1 cellular context compared by ENCODE assay signal in the genomic region with DNA sequence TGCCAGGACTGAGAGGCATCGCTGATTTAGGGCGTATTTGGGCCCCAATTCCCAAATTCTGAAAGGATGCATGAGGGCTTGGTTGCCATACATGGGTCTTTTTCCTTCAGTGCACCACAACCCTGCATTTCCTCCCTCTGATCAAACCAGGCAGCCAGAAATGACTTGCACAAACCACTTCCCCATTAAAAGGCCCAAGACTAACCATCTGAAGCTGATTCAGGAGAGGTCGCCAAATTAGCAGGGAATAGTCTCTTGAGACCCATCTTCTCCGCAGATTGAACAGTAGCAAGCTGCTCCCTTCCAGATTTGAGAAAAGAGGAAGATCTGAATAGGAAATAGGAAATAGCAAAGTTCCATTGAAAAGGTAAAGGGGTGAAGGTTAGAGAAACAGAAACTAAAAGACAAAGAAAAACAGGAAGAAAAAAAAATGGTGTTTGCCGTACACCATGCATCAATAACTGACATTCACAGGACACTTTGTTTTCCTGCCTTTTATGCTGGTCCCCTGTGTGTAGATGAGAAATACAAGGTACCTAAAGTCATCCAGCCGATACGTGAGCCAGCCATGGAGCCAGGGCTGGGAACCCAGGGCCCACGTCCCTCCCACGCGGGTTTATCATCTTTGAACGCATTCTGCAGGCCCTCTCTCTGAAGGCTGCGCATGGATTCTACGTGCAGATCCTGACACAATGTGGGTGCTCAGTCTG.
A peak's percentile ranks its signal among the peaks of the same experiment; 100 is the strongest.
TF ChIP-seq lines count a peak whose summit lies in the region.

No MANE protein-coding gene starts in this region.

TF ChIP-seq in GM12878, 131 proteins besides CTCF, POLR2A, EP300 and RAD21 (continued from another document):
- TF ChIP-seq, protein P1, sequence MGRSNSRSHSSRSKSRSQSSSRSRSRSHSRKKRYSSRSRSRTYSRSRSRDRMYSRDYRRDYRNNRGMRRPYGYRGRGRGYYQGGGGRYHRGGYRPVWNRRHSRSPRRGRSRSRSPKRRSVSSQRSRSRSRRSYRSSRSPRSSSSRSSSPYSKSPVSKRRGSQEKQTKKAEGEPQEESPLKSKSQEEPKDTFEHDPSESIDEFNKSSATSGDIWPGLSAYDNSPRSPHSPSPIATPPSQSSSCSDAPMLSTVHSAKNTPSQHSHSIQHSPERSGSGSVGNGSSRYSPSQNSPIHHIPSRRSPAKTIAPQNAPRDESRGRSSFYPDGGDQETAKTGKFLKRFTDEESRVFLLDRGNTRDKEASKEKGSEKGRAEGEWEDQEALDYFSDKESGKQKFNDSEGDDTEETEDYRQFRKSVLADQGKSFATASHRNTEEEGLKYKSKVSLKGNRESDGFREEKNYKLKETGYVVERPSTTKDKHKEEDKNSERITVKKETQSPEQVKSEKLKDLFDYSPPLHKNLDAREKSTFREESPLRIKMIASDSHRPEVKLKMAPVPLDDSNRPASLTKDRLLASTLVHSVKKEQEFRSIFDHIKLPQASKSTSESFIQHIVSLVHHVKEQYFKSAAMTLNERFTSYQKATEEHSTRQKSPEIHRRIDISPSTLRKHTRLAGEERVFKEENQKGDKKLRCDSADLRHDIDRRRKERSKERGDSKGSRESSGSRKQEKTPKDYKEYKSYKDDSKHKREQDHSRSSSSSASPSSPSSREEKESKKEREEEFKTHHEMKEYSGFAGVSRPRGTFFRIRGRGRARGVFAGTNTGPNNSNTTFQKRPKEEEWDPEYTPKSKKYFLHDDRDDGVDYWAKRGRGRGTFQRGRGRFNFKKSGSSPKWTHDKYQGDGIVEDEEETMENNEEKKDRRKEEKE (IDR thresholded peaks at IDR 0.05): no peak
- TF ChIP-seq NFIC (IDR thresholded peaks at IDR 0.05; ENCODE audit: low read depth, low read length) (peak; percentile 43; the same call in 1 of the 2 replicates), IRF4 (IDR thresholded peaks at IDR 0.05; ENCODE audit: low read depth, low read length) (peak; percentile 83), IKZF2 (IDR thresholded peaks at IDR 0.05) (peak; percentile 76 to 82; a peak in 3 of 4 replicates), CHD4 (IDR thresholded peaks at IDR 0.05) (no peak), ETV6 (conservative IDR thresholded peaks at IDR 0.05 in 1 of 2, IDR thresholded peaks at IDR 0.05 in 1 of 2; ENCODE audit: borderline replicate concordance in 1 of 2, low read depth in 1 of 2) (peak in 1 of 2 experiments; percentile 73; a peak in 2 of 4 replicates), IKZF1 (conservative IDR thresholded peaks at IDR 0.05) (peak; percentile 75), ATF2 (IDR thresholded peaks at IDR 0.05; ENCODE audit: low read length) (peak; percentile 48; the same call in 1 of the 2 replicates), RUNX3 (IDR thresholded peaks at IDR 0.05; ENCODE audit: low read length) (peak; percentile 87), DPF2 (IDR thresholded peaks at IDR 0.05) (peak; percentile 63; the same call in 1 of the 2 replicates)
TF ChIP-seq in GM12878: peak in this region for 13.
